35 cellular contexts compared by ENCODE assay signal in the genomic region with DNA sequence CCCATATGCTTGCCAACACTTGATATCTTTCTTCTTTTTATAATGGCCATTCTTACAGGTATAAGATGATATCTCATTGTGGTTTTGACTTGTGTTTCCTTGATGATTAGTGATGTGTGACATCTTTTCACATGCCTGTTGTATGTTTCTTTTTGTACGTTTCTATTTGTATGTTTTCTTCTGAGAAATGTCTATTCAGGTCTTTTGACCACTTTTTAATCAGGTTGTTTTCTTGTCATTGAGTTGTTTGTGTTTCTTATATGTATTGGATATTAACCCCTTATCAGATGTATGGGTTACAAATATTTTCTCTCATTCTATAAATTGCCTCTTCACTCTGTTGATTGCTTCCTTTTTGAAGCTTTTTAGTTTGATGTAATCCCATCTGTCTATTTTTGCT. TPM values are rescaled to one million over a fixed set of nuclear protein-coding genes. Genes with fewer than 3 reads are reported as not detected.
"Had no signal": no experiment of that assay in that cellular context is flagged by ENCODE, and none has a peak within 500 bp of the region (broad histone marks: within the 10 kb centered on the region; RNA-seq: fewer than 3 reads in every experiment).

No MANE protein-coding gene starts in this region.

- H3K9me3 ChIP-seq: adrenal gland, ascending aorta, body of pancreas, breast epithelium had no signal

- ATAC-seq: activated naive CD4-positive, alpha-beta T cell treated with anti-CD3 and anti-CD28 coated beads, Interleukin-2, amount 50 U/mL, for 72 hours; activated naive CD8-positive, alpha-beta T cell treated with anti-CD3 and anti-CD28 coated beads, Interleukin-2, amount 50 U/mL, for 24 hours; activated T-cell treated with anti-CD3 and anti-CD28 coated beads, Interleukin-2, amount 50 U/mL, for 4 hours; activated T-cell treated with anti-CD3 and anti-CD28 coated beads, Interleukin-2, amount 50 U/mL, for 72 hours; activated T-helper 17 cell treated with anti-CD3 and anti-CD28 coated beads, Interleukin-2, amount 50 U/mL, for 72 hours; body of pancreas had no signal

- FAIRE-seq: astrocyte, bronchial epithelial cell had no signal

- H3K27me3 ChIP-seq: adrenal gland, ascending aorta, body of pancreas, breast epithelium, cardiac muscle cell had no signal

- H3K27ac ChIP-seq: adrenal gland, ascending aorta, body of pancreas, breast epithelium, cardiac muscle cell had no signal

- H3K4me3 ChIP-seq: adrenal gland, ascending aorta, body of pancreas, breast epithelium, cardiac muscle cell had no signal

- H3K36me3 ChIP-seq: adrenal gland, ascending aorta, breast epithelium, cardiac muscle cell had no signal

- DNase-seq: activated effector memory CD4-positive, alpha-beta T cell treated with anti-CD3 and anti-CD28 coated beads, Interleukin-2, amount 50 U/mL, for 16 hours; activated effector memory CD4-positive, alpha-beta T cell treated with Interleukin-2 at 50 U/mL for 16 hours; activated gamma-delta T cell; activated gamma-delta T cell treated with Interleukin-2 at 50 U/mL for 16 hours; activated naive CD4-positive, alpha-beta T cell; activated naive CD4-positive, alpha-beta T cell treated with anti-CD3 and anti-CD28 coated beads for 36 hours; activated naive CD4-positive, alpha-beta T cell treated with anti-CD3 and anti-CD28 coated beads, Interleukin-2, amount 10 ng/mL, durations not matched to agents 7 days and 5 days; activated naive CD4-positive, alpha-beta T cell treated with anti-CD3 and anti-CD28 coated beads, Interleukin-2, amount 50 U/mL, for 16 hours; activated naive CD4-positive, alpha-beta T cell treated with Interleukin-2 at 50 U/mL for 16 hours; activated naive CD8-positive, alpha-beta T cell treated with anti-CD3 and anti-CD28 coated beads for 36 hours; activated naive CD8-positive, alpha-beta T cell treated with anti-CD3 and anti-CD28 coated beads, Interleukin-2, amount 10 ng/mL, durations not matched to agents 7 days and 5 days; activated naive CD8-positive, alpha-beta T cell treated with anti-CD3 and anti-CD28 coated beads, Interleukin-2, amount 50 U/mL, for 24 hours; activated T-cell treated with anti-CD3 and anti-CD28 coated beads, Interleukin-2, amount 50 U/mL, for 1 hour; activated T-cell treated with anti-CD3 and anti-CD28 coated beads, Interleukin-2, amount 50 U/mL, for 24 hours; activated T-cell treated with anti-CD3 and anti-CD28 coated beads, Interleukin-2, amount 50 U/mL, for 4 hours; activated T-cell treated with anti-CD3 and anti-CD28 coated beads, Interleukin-2, amount 50 U/mL, for 48 hours; activated T-cell treated with anti-CD3 and anti-CD28 coated beads, Interleukin-2, amount 50 U/mL, for 72 hours; adrenal gland; amniotic stem cell; amygdala; anterior cingulate cortex; aorta; body of pancreas; caudate nucleus; central memory CD4-positive, alpha-beta T cell; cerebellar nuclear complex had no signal

- H3K4me1 ChIP-seq: adrenal gland, ascending aorta, body of pancreas, breast epithelium had no signal

RNA-seq across cellular contexts. Expression of a gene that starts 42.4 kb away (rescaled TPM):
- total RNA-seq: activated naive CD4-positive, alpha-beta T cell treated with anti-CD3 and anti-CD28 coated beads for 36 hours; activated naive CD4-positive, alpha-beta T cell treated with anti-CD3 and anti-CD28 coated beads, Interleukin-2, amount 50 U/mL, for 72 hours; activated naive CD8-positive, alpha-beta T cell treated with anti-CD3 and anti-CD28 coated beads for 36 hours; activated T-cell treated with anti-CD3 and anti-CD28 coated beads, Interleukin-2, amount 50 U/mL, for 4 hours; activated T-cell treated with anti-CD3 and anti-CD28 coated beads, Interleukin-2, amount 50 U/mL, for 72 hours; activated T-helper 1 cell treated with anti-CD3 and anti-CD28 coated beads, Interleukin-12 subunit alpha, Interleukin-12 subunit beta, Interleukin-2, Interleukin-4 antibody, amounts not matched to agents 30 ng/mL and 10 ng/mL and 1 ng/mL, durations not matched to agents 14 hours and 24 hours and 36 hours; activated T-helper 17 cell treated with anti-CD3 and anti-CD28 coated beads, Interleukin-2, amount 50 U/mL, for 72 hours; ascending aorta; chondrocyte had no signal
